In the genomic region with DNA sequence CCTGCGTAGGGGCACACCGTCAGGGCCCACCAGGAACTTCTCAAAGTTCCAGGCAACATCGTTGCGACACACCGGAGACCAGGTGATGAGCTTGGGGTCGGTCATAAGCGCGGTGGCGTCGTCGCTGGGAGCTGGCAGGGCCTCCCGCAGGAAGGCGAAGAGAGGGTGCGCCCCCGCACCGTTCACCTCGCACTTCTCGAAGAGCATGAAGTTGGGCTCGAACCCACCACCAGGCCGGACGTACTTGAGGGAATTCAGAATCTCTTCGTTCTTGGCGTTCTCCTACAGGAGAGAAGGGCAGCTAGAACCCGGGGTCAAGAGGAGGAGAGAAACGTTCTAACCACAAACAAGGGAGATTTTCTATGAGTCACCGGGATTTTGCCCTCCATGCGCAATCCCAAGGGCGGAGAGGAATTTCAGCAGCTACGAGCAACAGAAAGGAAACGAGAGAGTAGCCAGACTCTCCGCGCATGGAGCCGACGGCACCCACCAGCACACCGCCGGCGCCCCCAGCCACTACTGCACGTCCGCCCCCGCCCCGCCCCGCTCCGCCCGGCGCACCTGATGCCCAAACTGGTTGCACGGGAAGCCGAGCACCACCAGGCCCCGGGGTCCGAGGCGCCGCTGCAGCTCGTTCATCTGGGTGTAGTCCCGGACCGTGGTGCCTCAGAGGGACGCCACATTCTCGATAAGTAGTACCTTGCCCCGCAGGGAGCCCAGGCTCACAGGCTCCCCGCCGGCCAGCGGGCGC, we compare ENCODE assay signal across 7 cellular contexts. TPM values are rescaled to one million over a fixed set of nuclear protein-coding genes. Genes with fewer than 3 reads are reported as not detected.
DNase-seq lines count a peak whose midpoint lies in the region; ATAC-seq, FAIRE-seq and TF ChIP-seq lines count a peak whose summit lies in the region.

No MANE protein-coding gene starts in this region.

- H3K9me3 Mint-ChIP-seq in brain = no peaks in the 10 kb centered on the region

- peak; percentile 22 for ATAC-seq in GM18868 (IDR thresholded peaks at IDR 0.05; ENCODE audit: unreplicated experiment)
- ATAC-seq in HG03139 (IDR thresholded peaks at IDR 0.05; ENCODE audit: unreplicated experiment) = peak; percentile 29

- peak overlapping the region; percentile 89 to 98 (median 94) for H3K27ac Mint-ChIP-seq in brain

- peaks cover 5% of the 10 kb centered on the region for H3K27me3 Mint-ChIP-seq in brain

- no peaks in the 10 kb centered on the region for H3K27me3 ChIP-seq in iPS-20b (ENCODE audit: insufficient read depth, low read length)
- no peaks in the 10 kb centered on the region for H3K27me3 ChIP-seq in small intestine (ENCODE audit: control insufficient read depth in 2 of 2, insufficient read depth in 2 of 2, low read length in 2 of 2)

- TF ChIP-seq CTCF in brain (conservative IDR thresholded peaks at IDR 0.05) = no peak

- DNase-seq in T1000 (lab: John Stamatoyannopoulos, UW) (peak; percentile 59), small intestine (peak; percentile 78), NCI-H2081 treated with DMSO at 0.1 percent for 48 hours (lab: John Stamatoyannopoulos, UW) (no peak)

- peak overlapping the region; percentile 7 for H3K27ac ChIP-seq in iPS-20b (ENCODE audit: low read length)
- peak overlapping the region; percentile 81 to 83 for H3K27ac ChIP-seq in small intestine (ENCODE audit: low read depth in 1 of 2, low read length in 1 of 2)

- peak overlapping the region; percentile 79 for H3K9ac ChIP-seq in iPS-20b (ENCODE audit: low read depth, low read length)

- H3K9me3 ChIP-seq in iPS-20b (ENCODE audit: insufficient read depth, low read depth, low read length) = no peaks in the 10 kb centered on the region
- no peaks in the 10 kb centered on the region for H3K9me3 ChIP-seq in small intestine (ENCODE audit: control insufficient read depth, low read depth)

- H3K36me3 ChIP-seq in iPS-20b (ENCODE audit: insufficient read depth, low read depth, low read length) (peaks cover 58% of the 10 kb centered on the region), small intestine (ENCODE audit: control insufficient read depth in 2 of 2, insufficient read depth in 2 of 2, low read length in 2 of 2) (peaks cover 7 to 13% of the 10 kb centered on the region in 2 donors)

- peak overlapping the region; percentile 75 for H3K4me3 ChIP-seq in iPS-20b (ENCODE audit: low read length)
- H3K4me3 ChIP-seq in small intestine (ENCODE audit: low read depth in 1 of 2, low read length in 2 of 2) = peak overlapping the region; percentile 54 to 74

- H3K36me3 Mint-ChIP-seq in brain = peaks cover 59% of the 10 kb centered on the region

- peak overlapping the region; percentile 90 to 95 (median 93) for H3K4me3 Mint-ChIP-seq in brain

- FAIRE-seq in small intestine (lab: Jason Lieb, UNC) = no peak

- 2 to 7% (median 4%) methylated on average over 55 to 61 of the region's 61 CpGs for WGBS in small intestine, 3 donors

- peaks cover 32% of the 10 kb centered on the region for H3K4me1 Mint-ChIP-seq in brain

- H3K4me1 ChIP-seq in iPS-20b (ENCODE audit: insufficient read depth, low read length) (peaks cover 8% of the 10 kb centered on the region), small intestine (ENCODE audit: control insufficient read depth in 2 of 2, insufficient read depth in 1 of 2, low read depth in 1 of 2, low read length in 1 of 2) (peaks cover 0 to 5% of the 10 kb centered on the region in 2 donors)

RNA-seq across cellular contexts. Expression of a gene that starts 0.5 kb away (rescaled TPM):
- 188 TPM for polyA plus RNA-seq in brain (ENCODE audit: insufficient read depth, low read depth, low replicate concordance)
- polyA plus RNA-seq in small intestine = 100 to 1,000 TPM; 325 to 419 (median 350) TPM

RNA-seq across cellular contexts. Expression of a gene that starts 17.8 kb away (rescaled TPM):
- polyA plus RNA-seq in brain (ENCODE audit: insufficient read depth, low read depth, low replicate concordance) (46.6 TPM), small intestine (10 to 100 TPM; 21.3 to 24.9 (median 24.8) TPM)

RNA-seq across cellular contexts. Expression of a gene that starts 54.1 kb away (rescaled TPM):
- polyA plus RNA-seq in brain (ENCODE audit: insufficient read depth, low read depth, low replicate concordance) (385 TPM), small intestine (100 to 1,000 TPM; 357 to 371 (median 368) TPM)

RNA-seq across cellular contexts. Expression of a gene that starts 54.6 kb away (rescaled TPM):
- polyA plus RNA-seq in brain (ENCODE audit: insufficient read depth, low read depth, low replicate concordance) (56.6 TPM), small intestine (10 to 100 TPM; 31.1 to 41.8 (median 33.3) TPM)
